ENCODE assay signal across 8 cellular contexts in genomic region chr15:39624806-39625205, GRCh38. TPM values are rescaled to one million over a fixed set of nuclear protein-coding genes. Genes with fewer than 3 reads are reported as not detected.
DNase-seq lines count a peak whose midpoint lies in the region; ATAC-seq lines count a peak whose summit lies in the region.

No MANE protein-coding gene starts in this region.

- no peak overlapping the region for H3K23ac ChIP-seq in trophoblast cell (ENCODE audit: low read length)

- no peaks in the 10 kb centered on the region for H3K27me3 ChIP-seq in trophoblast cell (ENCODE audit: insufficient read depth, low read length)

- no peak overlapping the region for H3K4ac ChIP-seq in trophoblast cell (ENCODE audit: low read depth, low read length)

- DNase-seq in Caki2 (ENCODE audit: low read depth) (peak; percentile 31), HT-29 (ENCODE audit: low spot score) (peak; percentile 73), epithelial cell of prostate (ENCODE audit: low read depth, low spot score) (peak; percentile 57), trophoblast cell (peak in 1 of 2 donors; percentile 8), DMS 273 (lab: John Stamatoyannopoulos, UW; ENCODE audit: unreplicated experiment) (no peak), SK-N-DZ (ENCODE audit: low spot score) (no peak)
- DNase-seq in activated CD8-positive, alpha-beta T cell treated with anti-CD3 and anti-CD28 coated beads, Interleukin-2, amount 10 ng/mL, durations not matched to agents 7 days and 5 days, result peak; percentile 83

- peaks cover 5 to 11% of the 10 kb centered on the region in 2 experiments for H3K4me1 ChIP-seq in trophoblast cell (ENCODE audit: control insufficient read depth in 1 of 2, insufficient read depth in 2 of 2, low read length in 2 of 2)

- CTCF ChIA-PET in activated CD8-positive, alpha-beta T cell treated with anti-CD3 and anti-CD28 coated beads, Interleukin-2, amount 10 ng/mL, durations not matched to agents 7 days and 5 days (lab: Charles Lee), result interaction anchor here (0.7 to 7.5 kb wide), 13 partner anchors 11 to 971 kb away, joined by 3 to 61 read pairs (median 5); partner anchors contain the start of gene THBS1

- H3K27me3 Mint-ChIP-seq in activated CD8-positive, alpha-beta T cell treated with anti-CD3 and anti-CD28 coated beads, Interleukin-2, amount 10 ng/mL, durations not matched to agents 7 days and 5 days (ENCODE audit: low read depth), result no peaks in the 10 kb centered on the region

- peak overlapping the region; percentile 81 for H3K27ac ChIP-seq in epithelial cell of prostate
- H3K27ac ChIP-seq in trophoblast cell (ENCODE audit: low read depth, low read length), result no peak overlapping the region

- no CpG with 5 or more reads among the region's 6 CpGs for WGBS in trophoblast cell (ENCODE audit: extremely low coverage, insufficient coverage, insufficient read length)

- no peaks in the 10 kb centered on the region for H3K79me2 ChIP-seq in trophoblast cell (ENCODE audit: control insufficient read depth, insufficient read depth, low read length, poor library complexity)

- POLR2A ChIA-PET in activated CD8-positive, alpha-beta T cell treated with anti-CD3 and anti-CD28 coated beads, Interleukin-2, amount 10 ng/mL, durations not matched to agents 7 days and 5 days (lab: Charles Lee), result interaction anchor here (0.9 to 2.4 kb wide), 3 partner anchors 8 to 150 kb away, joined by 3 to 15 read pairs (median 3); no protein-coding TSS in a partner anchor

- peak overlapping the region; percentile 57 for H3K18ac ChIP-seq in trophoblast cell (ENCODE audit: low read length)

- peak overlapping the region; percentile 97 for H3K27ac Mint-ChIP-seq in activated CD8-positive, alpha-beta T cell treated with anti-CD3 and anti-CD28 coated beads, Interleukin-2, amount 10 ng/mL, durations not matched to agents 7 days and 5 days

- peak overlapping the region; percentile 19 for H2BK12ac ChIP-seq in trophoblast cell (ENCODE audit: low read length)

- no peak overlapping the region for H3K4me2 ChIP-seq in trophoblast cell (ENCODE audit: low read length)

- peaks cover 3% of the 10 kb centered on the region for H3K79me1 ChIP-seq in trophoblast cell (ENCODE audit: low read length)

- H2BK5ac ChIP-seq in trophoblast cell (ENCODE audit: low read depth, low read length, poor library complexity), result no peak overlapping the region

- H3K14ac ChIP-seq in trophoblast cell (ENCODE audit: low read length), result no peak overlapping the region

- H2BK120ac ChIP-seq in trophoblast cell (ENCODE audit: insufficient read depth, low read length, poor library complexity), result no peak overlapping the region

- peaks cover 85% of the 10 kb centered on the region for H3K4me1 Mint-ChIP-seq in activated CD8-positive, alpha-beta T cell treated with anti-CD3 and anti-CD28 coated beads, Interleukin-2, amount 10 ng/mL, durations not matched to agents 7 days and 5 days (ENCODE audit: low read depth)

- H3K36me3 ChIP-seq in trophoblast cell (ENCODE audit: control insufficient read depth in 1 of 2, insufficient read depth in 2 of 2, low read length in 2 of 2), result no peaks in the 10 kb centered on the region

- H3K9me3 Mint-ChIP-seq in activated CD8-positive, alpha-beta T cell treated with anti-CD3 and anti-CD28 coated beads, Interleukin-2, amount 10 ng/mL, durations not matched to agents 7 days and 5 days (ENCODE audit: insufficient read depth), result peaks cover 9% of the 10 kb centered on the region

- H4K8ac ChIP-seq in trophoblast cell (ENCODE audit: low read depth, low read length), result no peak overlapping the region

- peak overlapping the region; percentile 62 for H3K4me3 Mint-ChIP-seq in activated CD8-positive, alpha-beta T cell treated with anti-CD3 and anti-CD28 coated beads, Interleukin-2, amount 10 ng/mL, durations not matched to agents 7 days and 5 days

- H4K91ac ChIP-seq in trophoblast cell (ENCODE audit: low read depth, low read length), result no peak overlapping the region

- ATAC-seq in activated CD8-positive, alpha-beta T cell treated with anti-CD3 and anti-CD28 coated beads, Interleukin-2, amount 10 ng/mL, durations not matched to agents 7 days and 5 days, result peak; percentile 79
- no peak for ATAC-seq in GM21360 (IDR thresholded peaks at IDR 0.05; ENCODE audit: unreplicated experiment)

- peaks cover 48% of the 10 kb centered on the region for H3K36me3 Mint-ChIP-seq in activated CD8-positive, alpha-beta T cell treated with anti-CD3 and anti-CD28 coated beads, Interleukin-2, amount 10 ng/mL, durations not matched to agents 7 days and 5 days (ENCODE audit: low read depth)

- no peak overlapping the region for H3K9ac ChIP-seq in trophoblast cell (ENCODE audit: low read length)

- in situ Hi-C loops in Caki2 (cut with HindIII; ENCODE audit: low pct_unique_long_range_greater_than_20kb, low sequenced_read_pairs), result no loop called here

- peak overlapping the region; percentile 49 for H2AK5ac ChIP-seq in trophoblast cell (ENCODE audit: low read length)

- peak overlapping the region; percentile 27 for H2AFZ ChIP-seq in trophoblast cell (ENCODE audit: insufficient read depth, low read length, poor library complexity)

- no peaks in the 10 kb centered on the region for H3K9me3 ChIP-seq in trophoblast cell (ENCODE audit: insufficient read depth, low read depth, low read length)

- no peak overlapping the region for H3K4me3 ChIP-seq in trophoblast cell (ENCODE audit: low read depth, low read length)

- H4K12ac ChIP-seq in trophoblast cell (ENCODE audit: low read depth, low read length), result peak overlapping the region; percentile 2

RNA-seq across cellular contexts. Expression of gene THBS1, which starts 43.9 kb away (rescaled TPM):
- total RNA-seq in Caki2 (2014; rRNA removed; shearing (Covaris generic); ENCODE audit: low replicate concordance), result 63.4 and 128 TPM in 2 replicates
- total RNA-seq in HT-29 (2014; rRNA removed; shearing (Covaris generic)), result 5.6 and 12.5 TPM in 2 replicates
- 1 to 10 TPM in 1 of 2 experiments, under 1 TPM in 1; 0.87 to 1.2 TPM for total RNA-seq in activated CD8-positive, alpha-beta T cell treated with anti-CD3 and anti-CD28 coated beads, Interleukin-2, amount 10 ng/mL, durations not matched to agents 7 days and 5 days
- polyA plus RNA-seq in trophoblast cell (2013), result 80.1 and 91.6 TPM in 2 replicates
- 0.24 TPM in 1 of 2 replicates, not detected in the other for polyA plus RNA-seq in SK-N-DZ (2014; cell fraction: cytosol; rRNA removed)
- not detected in 2 replicates for polyA plus RNA-seq in SK-N-DZ (2014; cell fraction: nucleus; rRNA removed)

Comparison
In these comparisons a context has a peak if more than half of its experiments do, and no peak if none do; other contexts are left out.
1. DNase-seq: peak in Caki2 (single experiment), HT-29 (single experiment), activated CD8-positive, alpha-beta T cell treated with anti-CD3 and anti-CD28 coated beads, Interleukin-2, amount 10 ng/mL, durations not matched to agents 7 days and 5 days (single experiment) and epithelial cell of prostate (single experiment); none in DMS 273 (single experiment) and SK-N-DZ (single experiment).